ENCODE assay signal across 19 cellular contexts in genomic region chr14:104366931-104367810, GRCh38.
"Had no signal": no experiment of that assay in that cellular context is flagged by ENCODE, and none has a peak within 500 bp of the region (broad histone marks: within the 10 kb centered on the region; RNA-seq: fewer than 3 reads in every experiment).

No MANE protein-coding gene starts in this region.

- H3K9me3 Mint-ChIP-seq: immature natural killer cell, mesothelial cell of epicardium, nephron, type B pancreatic cell had no signal

- ATAC-seq: gastroesophageal sphincter, left colon had no signal

- H3K4me3 ChIP-seq: colonic mucosa, esophagus squamous epithelium, gastroesophageal sphincter, suprapubic skin, thyroid gland had no signal

- DNase-seq: cerebellar nuclear complex; colonic mucosa; dermis blood vessel endothelial cell; esophagus squamous epithelium; foreskin fibroblast; glutamatergic neuron; immature natural killer cell; left colon; small intestine; stimulated activated CD4-positive, alpha-beta T cell treated with anti-CD3 and anti-CD28 coated beads, Interleukin-12 subunit alpha, Interleukin-12 subunit beta, amount 100 ng/mL, for 4 hours; stimulated activated naive CD4-positive, alpha-beta T cell treated with Interleukin-2 at 50 U/mL for 16 hours; thyroid gland had no signal

- H3K27me3 ChIP-seq: colonic mucosa, neutrophil, thyroid gland had no signal

- H3K4me3 Mint-ChIP-seq: immature natural killer cell, memory B cell, mesothelial cell of epicardium, type B pancreatic cell had no signal

- H3K9me3 ChIP-seq: colonic mucosa, esophagus squamous epithelium, neutrophil, suprapubic skin, thyroid gland had no signal

- H3K36me3 Mint-ChIP-seq: immature natural killer cell, memory B cell, mesothelial cell of epicardium, type B pancreatic cell had no signal

- H3K27ac Mint-ChIP-seq: memory B cell, mesothelial cell of epicardium, type B pancreatic cell had no signal

- H3K27ac ChIP-seq: colonic mucosa, esophagus squamous epithelium, gastroesophageal sphincter, neutrophil, suprapubic skin, thyroid gland had no signal

- H3K36me3 ChIP-seq: colonic mucosa, esophagus squamous epithelium, gastroesophageal sphincter, neutrophil, suprapubic skin, thyroid gland had no signal

- H3K4me1 ChIP-seq: colonic mucosa, esophagus squamous epithelium, gastroesophageal sphincter, suprapubic skin, thyroid gland had no signal

- H3K4me1 Mint-ChIP-seq: immature natural killer cell, mesothelial cell of epicardium had no signal
